Comparison of ENCODE assay signal across 1 cellular context in genomic region chr2:149534674-149535073, GRCh38.
TF ChIP-seq lines count a peak whose summit lies in the region.

No MANE protein-coding gene starts in this region.

TF ChIP-seq in A549, 52 proteins besides CTCF, POLR2A, EP300 and RAD21 (continued from another document):
- TF ChIP-seq KDM1A (IDR thresholded peaks at IDR 0.05; ENCODE audit: low read depth) = no peak
